ENCODE assay signal across 15 cellular contexts in genomic region chr10:76382381-76382851, GRCh38.
DNase-seq lines count a peak whose midpoint lies in the region; ATAC-seq and TF ChIP-seq lines count a peak whose summit lies in the region.
"Had no signal": no experiment of that assay in that cellular context is flagged by ENCODE, and none has a peak within 500 bp of the region (broad histone marks: within the 10 kb centered on the region; RNA-seq: fewer than 3 reads in every experiment).

No MANE protein-coding gene starts in this region.

- no peaks in the 10 kb centered on the region for H3K79me2 ChIP-seq in SK-N-SH (ENCODE audit: insufficient read depth)

- peaks cover 5% of the 10 kb centered on the region for H3F3A ChIP-seq in SK-N-SH (replicated peaks; ENCODE audit: insufficient read depth)

- H3K9ac ChIP-seq in SK-N-SH = no peak overlapping the region

- H3K27ac Mint-ChIP-seq in stimulated activated effector memory CD8-positive, alpha-beta T cell treated with anti-CD3 and anti-CD28 coated beads, Interleukin-12 subunit alpha, Interleukin-12 subunit beta, amount 100 ng/mL, for 72 hours = no peak overlapping the region
- H3K27ac Mint-ChIP-seq: activated T-helper 2 cell treated with anti-CD3 and anti-CD28 coated beads, Interferon-gamma antibody, Interleukin-2, Interleukin-4, amounts not matched to agents 10 μg/mL and 5 μg/mL and 100 μg/mL, durations not matched to agents 14 hours and 24 hours and 36 hours had no signal

- no peaks in the 10 kb centered on the region for H3K36me3 ChIP-seq in SK-N-SH (replicated peaks in 1 of 2; ENCODE audit: control insufficient read depth in 1 of 2, insufficient read depth in 2 of 2, low read length in 1 of 2)
- H3K36me3 ChIP-seq: cardiac muscle cell, neutrophil had no signal

- H3K9me2 ChIP-seq in SK-N-SH = no peaks in the 10 kb centered on the region

- H3K27me3 ChIP-seq in SK-N-SH (ENCODE audit: insufficient read depth) = no peaks in the 10 kb centered on the region
- H3K27me3 ChIP-seq: cardiac muscle cell, neutrophil had no signal

- H3K4me1 Mint-ChIP-seq in stimulated activated effector memory CD8-positive, alpha-beta T cell treated with anti-CD3 and anti-CD28 coated beads, Interleukin-12 subunit alpha, Interleukin-12 subunit beta, amount 100 ng/mL, for 72 hours = no peaks in the 10 kb centered on the region

- DNase-seq in GM04504 (ENCODE audit: low read depth) (peak; percentile 80), SK-N-SH (no peak), fibroblast of the aortic adventitia (ENCODE audit: low read depth) (peak; percentile 92), skeletal muscle cell (ENCODE audit: low read depth) (peak; percentile 92), NCI-H748 (lab: John Stamatoyannopoulos, UW; ENCODE audit: unreplicated experiment) (no peak), occipital lobe (lab: John Stamatoyannopoulos, UW) (no peak), NCI-H1694 (lab: John Stamatoyannopoulos, UW) (no peak)
- DNase-seq in stimulated activated effector memory CD8-positive, alpha-beta T cell treated with anti-CD3 and anti-CD28 coated beads, Interleukin-12 subunit alpha, Interleukin-12 subunit beta, amount 100 ng/mL, for 72 hours (ENCODE audit: low spot score in 2 of 2) = no peak
- DNase-seq: kidney; NCI-H510A; stimulated activated naive CD4-positive, alpha-beta T cell treated with Interleukin-2 at 50 U/mL for 16 hours had no signal

- peak in 1 of 2 experiments; percentile 65; a peak in 1 of 4 replicates for TF ChIP-seq EP300 in SK-N-SH (IDR thresholded peaks at IDR 0.05; ENCODE audit: borderline replicate concordance in 1 of 2, low read depth in 1 of 2, low read length in 1 of 2)

- H3K9me3 Mint-ChIP-seq in stimulated activated effector memory CD8-positive, alpha-beta T cell treated with anti-CD3 and anti-CD28 coated beads, Interleukin-12 subunit alpha, Interleukin-12 subunit beta, amount 100 ng/mL, for 72 hours = peaks cover 13% of the 10 kb centered on the region

- no peak overlapping the region for H3K4me3 ChIP-seq in SK-N-SH (ENCODE audit: low read depth in 2 of 2, low read length in 1 of 2)
- no peak overlapping the region for H3K4me3 ChIP-seq in fibroblast of the aortic adventitia (ENCODE audit: low read depth, low read length)
- no peak overlapping the region for H3K4me3 ChIP-seq in skeletal muscle cell (ENCODE audit: low read depth, low read length)
- H3K4me3 ChIP-seq: cardiac muscle cell had no signal

- H4K20me1 ChIP-seq in SK-N-SH (ENCODE audit: insufficient read depth) = no peaks in the 10 kb centered on the region

- 37% methylated on average over 2 of the region's 2 CpGs for WGBS in SK-N-SH (ENCODE audit: low lambda C conversion rate)

- no peaks in the 10 kb centered on the region for H3K9me3 ChIP-seq in SK-N-SH
- H3K9me3 ChIP-seq: neutrophil had no signal

- TF ChIP-seq CTCF in SK-N-SH (IDR thresholded peaks at IDR 0.05) = no peak
- no peak for TF ChIP-seq CTCF in fibroblast of the aortic adventitia (IDR thresholded peaks at IDR 0.05; ENCODE audit: insufficient read depth, low read length)

- POLR2A ChIA-PET in SK-N-SH (lab: Yijun Ruan, JAX) = no interaction called here

- H2AFZ ChIP-seq in SK-N-SH (ENCODE audit: low read depth) = no peak overlapping the region

- no peak overlapping the region for H3K4me2 ChIP-seq in SK-N-SH

- H3K36me3 Mint-ChIP-seq in stimulated activated effector memory CD8-positive, alpha-beta T cell treated with anti-CD3 and anti-CD28 coated beads, Interleukin-12 subunit alpha, Interleukin-12 subunit beta, amount 100 ng/mL, for 72 hours = no peaks in the 10 kb centered on the region

- no peaks in the 10 kb centered on the region for H3K4me1 ChIP-seq in SK-N-SH (ENCODE audit: control insufficient read depth in 1 of 2, insufficient read depth in 2 of 2, low read depth in 1 of 2, low read length in 1 of 2)

- H3K27ac ChIP-seq in SK-N-SH (ENCODE audit: low read depth in 2 of 2, low read length in 1 of 2) = no peak overlapping the region; a peak in 1 of 4 replicates
- H3K27ac ChIP-seq: cardiac muscle cell, neutrophil had no signal

- CTCF ChIA-PET in SK-N-SH (lab: Yijun Ruan, JAX) = no interaction called here

- no peak overlapping the region for H3K4me3 Mint-ChIP-seq in stimulated activated effector memory CD8-positive, alpha-beta T cell treated with anti-CD3 and anti-CD28 coated beads, Interleukin-12 subunit alpha, Interleukin-12 subunit beta, amount 100 ng/mL, for 72 hours

- no peak for ATAC-seq in stimulated activated effector memory CD8-positive, alpha-beta T cell treated with anti-CD3 and anti-CD28 coated beads, Interleukin-12 subunit alpha, Interleukin-12 subunit beta, amount 100 ng/mL, for 72 hours
- ATAC-seq: Right ventricle myocardium inferior had no signal

- TF ChIP-seq RAD21 in SK-N-SH (IDR thresholded peaks at IDR 0.05; ENCODE audit: low read length) = no peak

TF ChIP-seq in SK-N-SH, 30 proteins besides CTCF, POLR2A, EP300 and RAD21:
- no peak for TF ChIP-seq EZH2phosphoT487 (IDR thresholded peaks at IDR 0.05; ENCODE audit: borderline replicate concordance, low read depth)
- TF ChIP-seq TEAD4 (IDR thresholded peaks at IDR 0.05; ENCODE audit: borderline replicate concordance, insufficient read depth) = 0 out of 2 replicates have a peak, but pooled peaks have one; percentile 29
- 0 out of 2 replicates have a peak, but pooled peaks have one; percentile 16 for TF ChIP-seq JUND (IDR thresholded peaks at IDR 0.05)
- peak; percentile 3; the same call in 1 of the 2 replicates for TF ChIP-seq NFIC (IDR thresholded peaks at IDR 0.05; ENCODE audit: borderline replicate concordance)
- no peak for TF ChIP-seq FOXM1 (IDR thresholded peaks at IDR 0.05; ENCODE audit: low read depth)
- no peak for TF ChIP-seq MXI1 (IDR thresholded peaks at IDR 0.05; ENCODE audit: low read depth, low read length)
- TF ChIP-seq, protein P1, sequence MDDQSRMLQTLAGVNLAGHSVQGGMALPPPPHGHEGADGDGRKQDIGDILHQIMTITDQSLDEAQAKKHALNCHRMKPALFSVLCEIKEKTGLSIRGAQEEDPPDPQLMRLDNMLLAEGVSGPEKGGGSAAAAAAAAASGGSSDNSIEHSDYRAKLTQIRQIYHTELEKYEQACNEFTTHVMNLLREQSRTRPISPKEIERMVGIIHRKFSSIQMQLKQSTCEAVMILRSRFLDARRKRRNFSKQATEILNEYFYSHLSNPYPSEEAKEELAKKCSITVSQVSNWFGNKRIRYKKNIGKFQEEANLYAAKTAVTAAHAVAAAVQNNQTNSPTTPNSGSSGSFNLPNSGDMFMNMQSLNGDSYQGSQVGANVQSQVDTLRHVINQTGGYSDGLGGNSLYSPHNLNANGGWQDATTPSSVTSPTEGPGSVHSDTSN (IDR thresholded peaks at IDR 0.05) = peak; percentile 78
- TF ChIP-seq FOSL2 (IDR thresholded peaks at IDR 0.05; ENCODE audit: borderline replicate concordance, low read depth) = peak; percentile 16; the same call in 1 of the 2 replicates
- TF ChIP-seq TCF12 (IDR thresholded peaks at IDR 0.05) = peak; percentile 67

Comparison
In these comparisons a context has a peak if more than half of its experiments do, and no peak if none do; other contexts are left out.
1. DNase-seq: peak in GM04504 (single experiment), fibroblast of the aortic adventitia (single experiment) and skeletal muscle cell (single experiment); none in SK-N-SH (single experiment), stimulated activated effector memory CD8-positive, alpha-beta T cell treated with anti-CD3 and anti-CD28 coated beads, Interleukin-12 subunit alpha, Interleukin-12 subunit beta, amount 100 ng/mL, for 72 hours (0 of 2), NCI-H748 (single experiment), occipital lobe (single experiment) and NCI-H1694 (single experiment).